In genomic region chr4:8131210-8131609, GRCh38 we compare ENCODE assay signal across 11 cellular contexts.
"Had no signal": no experiment of that assay in that cellular context is flagged by ENCODE, and none has a peak within 500 bp of the region (broad histone marks: within the 10 kb centered on the region; RNA-seq: fewer than 3 reads in every experiment).

No MANE protein-coding gene starts in this region.

- ATAC-seq: activated CD4-positive, CD25-positive, alpha-beta regulatory T cell treated with anti-CD3 and anti-CD28 coated beads, Interleukin-2, amount 50 U/mL, for 24 hours; activated T-cell treated with anti-CD3 and anti-CD28 coated beads, Interleukin-2, amount 50 U/mL, for 4 hours; body of pancreas; heart left ventricle; left ventricle myocardium superior; stimulated activated naive CD8-positive, alpha-beta T cell treated with anti-CD3 and anti-CD28 coated beads, Interleukin-15, Interleukin-2, amounts not matched to agents 100 U/mL and 50 U/mL, for 24 hours had no signal

- H3K9me3 ChIP-seq: body of pancreas, heart left ventricle, tibial nerve had no signal

- DNase-seq: activated CD4-positive, alpha-beta T cell treated with anti-CD3 and anti-CD28 coated beads, Interleukin-2, amount 10 ng/mL, durations not matched to agents 7 days and 5 days; activated CD8-positive, alpha-beta memory T cell treated with anti-CD3 and anti-CD28 coated beads, Interleukin-2, amount 50 U/mL, for 4 hours; activated naive CD4-positive, alpha-beta T cell treated with anti-CD3 and anti-CD28 coated beads for 36 hours; activated T-cell treated with anti-CD3 and anti-CD28 coated beads, Interleukin-2, amount 50 U/mL, for 4 hours; body of pancreas; heart left ventricle; left ventricle myocardium superior; stimulated activated naive CD8-positive, alpha-beta T cell treated with anti-CD3 and anti-CD28 coated beads, Interleukin-15, Interleukin-2, amounts not matched to agents 100 U/mL and 50 U/mL, for 24 hours; substantia nigra had no signal

- H3K4me1 ChIP-seq: body of pancreas had no signal

- H3K27me3 ChIP-seq: body of pancreas, heart left ventricle, tibial nerve had no signal

- H3K4me3 ChIP-seq: body of pancreas, heart left ventricle, tibial nerve had no signal

- H3K36me3 ChIP-seq: heart left ventricle, tibial nerve had no signal

- H3K27ac ChIP-seq: body of pancreas, heart left ventricle, tibial nerve had no signal
